ENCODE assay signal across 8 cellular contexts in the genomic region with DNA sequence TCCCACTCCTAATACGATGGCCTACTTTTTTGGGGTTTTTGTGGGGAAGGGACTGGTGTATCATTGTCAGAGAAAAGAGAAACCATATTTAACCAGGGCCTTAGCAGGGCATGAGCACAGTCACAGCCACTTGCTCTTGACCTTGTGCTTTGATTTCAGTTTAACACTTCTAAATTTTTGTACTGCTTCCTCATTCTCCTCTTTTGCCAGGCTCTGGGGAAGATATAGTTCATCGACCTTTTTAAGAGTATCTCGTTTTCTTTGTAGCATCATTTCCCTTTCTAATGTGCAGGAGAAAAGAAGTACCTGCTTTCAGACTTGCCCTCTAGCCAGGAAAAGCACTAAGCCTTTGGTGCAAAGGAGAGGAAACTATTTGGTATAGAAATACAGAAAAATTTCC. TPM values are rescaled to one million over a fixed set of nuclear protein-coding genes. Genes with fewer than 3 reads are reported as not detected.
DNase-seq lines count a peak whose midpoint lies in the region; ATAC-seq, FAIRE-seq and TF ChIP-seq lines count a peak whose summit lies in the region.

No MANE protein-coding gene starts in this region.

- FAIRE-seq in HTR-8/SVneo (lab: Jason Lieb, UNC), result no peak

- H3K9me3 Mint-ChIP-seq in mesothelial cell of epicardium, result no peaks in the 10 kb centered on the region

- ATAC-seq in HG02852 (IDR thresholded peaks at IDR 0.05; ENCODE audit: unreplicated experiment), result no peak

- in situ Hi-C loops in astrocyte of the spinal cord (cut with HindIII; ENCODE audit: low sequenced_read_pairs), result no loop called here

- peak overlapping the region; percentile 45 for H3K4me3 ChIP-seq in AG04449 (ENCODE audit: low read depth, low read length)
- H3K4me3 ChIP-seq in HFF-Myc (replicated peaks; ENCODE audit: low read depth, low read length), result peak overlapping the region; percentile 84
- H3K4me3 ChIP-seq in astrocyte of the spinal cord (ENCODE audit: low read depth, low read length), result peak overlapping the region; percentile 10

- H3K27me3 Mint-ChIP-seq in mesothelial cell of epicardium (ENCODE audit: low read depth), result no peaks in the 10 kb centered on the region

- TF ChIP-seq CTCF in AG04449 (IDR thresholded peaks at IDR 0.05; ENCODE audit: insufficient read depth, low read length, missing control alignments), result no peak
- TF ChIP-seq CTCF in HFF-Myc (IDR thresholded peaks at IDR 0.05; ENCODE audit: low read depth, low read length, missing control alignments), result no peak
- no peak for TF ChIP-seq CTCF in astrocyte of the spinal cord (IDR thresholded peaks at IDR 0.05; ENCODE audit: low read depth, low read length)
- no peak for TF ChIP-seq CTCF in mesothelial cell of epicardium (IDR thresholded peaks at IDR 0.05; ENCODE audit: unreplicated experiment)

- H3K4me1 Mint-ChIP-seq in mesothelial cell of epicardium, result peaks cover 67% of the 10 kb centered on the region

- CTCF ChIA-PET in AG04449 (lab: Yijun Ruan, JAX), result no interaction called here

- DNase-seq in AG04449 (ENCODE audit: low read depth, low spot score) (no peak), HFF-Myc (ENCODE audit: extremely low read depth, low read depth) (no peak), astrocyte of the spinal cord (ENCODE audit: low read depth, low spot score) (no peak), mesothelial cell of epicardium (ENCODE audit: low spot score in 2 of 2, unreplicated experiment in 2 of 2) (no peak), HTR-8/SVneo (ENCODE audit: insufficient read length, low spot score) (no peak), SKM-1 treated with dmso at 0.1 percent for 144 hours (lab: John Stamatoyannopoulos, UW; ENCODE audit: unreplicated experiment) (no peak)
- no peak for DNase-seq in stimulated activated CD4-positive, alpha-beta T cell treated with anti-CD3 and anti-CD28 coated beads, Interleukin-12 subunit alpha, Interleukin-12 subunit beta, amount 100 ng/mL, for 4 hours

- POLR2A ChIA-PET in AG04449 (lab: Yijun Ruan, JAX), result no interaction called here

- H3K36me3 Mint-ChIP-seq in mesothelial cell of epicardium, result no peaks in the 10 kb centered on the region

- peak overlapping the region; percentile 81 for H3K4me3 Mint-ChIP-seq in mesothelial cell of epicardium

- H3K27ac Mint-ChIP-seq in mesothelial cell of epicardium, result peak overlapping the region; percentile 53

RNA-seq across cellular contexts. Expression of a gene that starts 2.2 kb away (rescaled TPM):
- total RNA-seq in mesothelial cell of epicardium, result 66.3 to 67.4 TPM (median 66.4 TPM) in 3 replicates

RNA-seq across cellular contexts. Expression of a gene that starts 3.1 kb away (rescaled TPM):
- 19.1 to 20.6 TPM (median 19.1 TPM) in 3 replicates for total RNA-seq in mesothelial cell of epicardium

RNA-seq across cellular contexts. Expression of a gene that starts 33.8 kb away (rescaled TPM):
- 10.1 to 10.6 TPM (median 10.5 TPM) in 3 replicates for total RNA-seq in mesothelial cell of epicardium

RNA-seq across cellular contexts. Expression of a gene that starts 41.5 kb away (rescaled TPM):
- total RNA-seq in mesothelial cell of epicardium, result 2.0 to 2.1 TPM (median 2.1 TPM) in 3 replicates

RNA-seq across cellular contexts. Expression of a gene that starts 43.0 kb away (rescaled TPM):
- 0.66 to 1.3 TPM (median 0.81 TPM) in 3 replicates for total RNA-seq in mesothelial cell of epicardium

Comparison
In these comparisons a context has a peak if more than half of its experiments do, and no peak if none do; other contexts are left out.
1. H3K4me3 ChIP-seq: peak in every context shown above with its lines; median percentile 84 in HFF-Myc; 45 in AG04449; 10 in astrocyte of the spinal cord.